1 cellular context compared by ENCODE assay signal in genomic region chr9:94780516-94780950, GRCh38.
TF ChIP-seq lines count a peak whose summit lies in the region.

No MANE protein-coding gene starts in this region.

TF ChIP-seq in K562, 482 proteins besides CTCF, POLR2A, EP300 and RAD21 (continues in another document):
- TF ChIP-seq ASH1L (IDR thresholded peaks at IDR 0.05; ENCODE audit: borderline replicate concordance, low read depth, partially characterized antibody) (no peak), SMARCE1 (IDR thresholded peaks at IDR 0.05) (0 out of 2 replicates have a peak, but pooled peaks have one; percentile 34), BHLHE40 (IDR thresholded peaks at IDR 0.05; ENCODE audit: low read length) (no peak), ZBED1 (IDR thresholded peaks at IDR 0.05) (no peak), TCF3 (CRISPR knock-in tag; IDR thresholded peaks at IDR 0.05) (peak; percentile 55), CHD7 (IDR thresholded peaks at IDR 0.05; ENCODE audit: low read depth, low read length) (no peak), ZNF644 (tag; IDR thresholded peaks at IDR 0.05; ENCODE audit: low read depth) (no peak), MNT (conservative IDR thresholded peaks at IDR 0.05) (no peak), NFIC (IDR thresholded peaks at IDR 0.05) (peak; percentile 18; the same call in 1 of the 2 replicates), ARID1B (IDR thresholded peaks at IDR 0.05) (peak; percentile 74), ZBTB9 (CRISPR knock-in tag; IDR thresholded peaks at IDR 0.05) (0 out of 2 replicates have a peak, but pooled peaks have one; percentile 50), ZNF551 (CRISPR knock-in tag; IDR thresholded peaks at IDR 0.05) (no peak), GABPB1 (CRISPR knock-in tag; IDR thresholded peaks at IDR 0.05) (no peak), ZNF274 (IDR thresholded peaks at IDR 0.05; ENCODE audit: borderline replicate concordance, low read depth, low read length) (no peak), EP400 (IDR thresholded peaks at IDR 0.05) (no peak), MTA2 (IDR thresholded peaks at IDR 0.05; ENCODE audit: low read depth) (peak; percentile 45; the same call in 1 of the 2 replicates), DPF2 (IDR thresholded peaks at IDR 0.05) (0 out of 2 replicates have a peak, but pooled peaks have one; percentile 30), ELF4 (CRISPR knock-in tag; IDR thresholded peaks at IDR 0.05) (0 out of 2 replicates have a peak, but pooled peaks have one; percentile 64), YBX1 (IDR thresholded peaks at IDR 0.05) (no peak), ETV6 (IDR thresholded peaks at IDR 0.05; ENCODE audit: borderline replicate concordance in 1 of 2, low read depth in 2 of 2, low read length in 1 of 2) (no peak), ETV6 (CRISPR knock-in tag; IDR thresholded peaks at IDR 0.05; ENCODE audit: borderline replicate concordance) (no peak), KDM2B (CRISPR knock-in tag; IDR thresholded peaks at IDR 0.05) (no peak), TBL1XR1 (IDR thresholded peaks at IDR 0.05; ENCODE audit: low read length in 2 of 2) (no peak), CXXC5 (CRISPR knock-in tag; IDR thresholded peaks at IDR 0.05) (no peak), ERF (CRISPR knock-in tag; IDR thresholded peaks at IDR 0.05) (no peak), SMARCA4 (IDR thresholded peaks at IDR 0.05) (peak; percentile 51), TRIM24 (IDR thresholded peaks at IDR 0.05) (peak in 1 of 2 experiments; percentile 72; a peak in 2 of 4 replicates), MITF (IDR thresholded peaks at IDR 0.05) (no peak), POLR2AphosphoS5 (IDR thresholded peaks at IDR 0.05; ENCODE audit: control insufficient read depth, insufficient read depth, low read depth, low read length) (peak; percentile 53; the same call in 1 of the 2 replicates), CBFA2T3 (IDR thresholded peaks at IDR 0.05) (peak; percentile 87), TAL1 (IDR thresholded peaks at IDR 0.05) (peak; percentile 55; the same call in 1 of the 2 replicates), CBFA2T2 (conservative IDR thresholded peaks at IDR 0.05) (peak; percentile 79), FOSL1 (tag; conservative IDR thresholded peaks at IDR 0.05) (peak; percentile 90), TFAP4 (CRISPR knock-in tag; IDR thresholded peaks at IDR 0.05; ENCODE audit: borderline replicate concordance) (peak; percentile 86), TEAD4 (IDR thresholded peaks at IDR 0.05; ENCODE audit: low read length) (peak; percentile 72), TEAD4 (CRISPR knock-in tag; IDR thresholded peaks at IDR 0.05; ENCODE audit: borderline replicate concordance) (no peak), ZNF224 (CRISPR knock-in tag; IDR thresholded peaks at IDR 0.05) (no peak), JUN (IDR thresholded peaks at IDR 0.05; ENCODE audit: borderline replicate concordance, low read depth, low read length) (peak; percentile 30; the same call in 1 of the 2 replicates), JUN (CRISPR knock-in tag; IDR thresholded peaks at IDR 0.05; ENCODE audit: borderline replicate concordance) (no peak), ZNF740 (CRISPR knock-in tag; IDR thresholded peaks at IDR 0.05) (no peak), ZNF740 (tag; IDR thresholded peaks at IDR 0.05) (no peak), NCOR1 (IDR thresholded peaks at IDR 0.05) (peak; percentile 49), NFIX (CRISPR knock-in tag; IDR thresholded peaks at IDR 0.05; ENCODE audit: low read depth) (no peak)
- TF ChIP-seq, protein P1, sequence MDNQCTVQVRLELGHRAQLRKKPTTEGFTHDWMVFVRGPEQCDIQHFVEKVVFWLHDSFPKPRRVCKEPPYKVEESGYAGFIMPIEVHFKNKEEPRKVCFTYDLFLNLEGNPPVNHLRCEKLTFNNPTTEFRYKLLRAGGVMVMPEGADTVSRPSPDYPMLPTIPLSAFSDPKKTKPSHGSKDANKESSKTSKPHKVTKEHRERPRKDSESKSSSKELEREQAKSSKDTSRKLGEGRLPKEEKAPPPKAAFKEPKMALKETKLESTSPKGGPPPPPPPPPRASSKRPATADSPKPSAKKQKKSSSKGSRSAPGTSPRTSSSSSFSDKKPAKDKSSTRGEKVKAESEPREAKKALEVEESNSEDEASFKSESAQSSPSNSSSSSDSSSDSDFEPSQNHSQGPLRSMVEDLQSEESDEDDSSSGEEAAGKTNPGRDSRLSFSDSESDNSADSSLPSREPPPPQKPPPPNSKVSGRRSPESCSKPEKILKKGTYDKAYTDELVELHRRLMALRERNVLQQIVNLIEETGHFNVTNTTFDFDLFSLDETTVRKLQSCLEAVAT (IDR thresholded peaks at IDR 0.05), result no peak
- TF ChIP-seq, protein P2, sequence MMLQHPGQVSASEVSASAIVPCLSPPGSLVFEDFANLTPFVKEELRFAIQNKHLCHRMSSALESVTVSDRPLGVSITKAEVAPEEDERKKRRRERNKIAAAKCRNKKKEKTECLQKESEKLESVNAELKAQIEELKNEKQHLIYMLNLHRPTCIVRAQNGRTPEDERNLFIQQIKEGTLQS (IDR thresholded peaks at IDR 0.05), result peak; percentile 49; the same call in 1 of the 2 replicates
- TF ChIP-seq, protein P2 (CRISPR knock-in tag; conservative IDR thresholded peaks at IDR 0.05), result no peak
